ENCODE assay signal across 8 cellular contexts in genomic region chr1:23167353-23168078, GRCh38. TPM values are rescaled to one million over a fixed set of nuclear protein-coding genes. Genes with fewer than 3 reads are reported as not detected.
DNase-seq lines count a peak whose midpoint lies in the region; ATAC-seq, FAIRE-seq and TF ChIP-seq lines count a peak whose summit lies in the region.

No MANE protein-coding gene starts in this region.

- H3K4me3 ChIP-seq in gastroesophageal sphincter (peak overlapping the region; percentile 78 to 86), neutrophil (ENCODE audit: low read depth in 1 of 2, low read length in 1 of 2) (peak overlapping the region; percentile 54 to 75)

- in situ Hi-C loops in ACHN (cut with HindIII; ENCODE audit: low pct_ligation_motif_present, low pct_unique_long_range_greater_than_20kb, low sequenced_read_pairs), result no loop called here

- ATAC-seq in GM18867 (IDR thresholded peaks at IDR 0.05; ENCODE audit: unreplicated experiment), result peak; percentile 19
- peak; percentile 59 for ATAC-seq in gastroesophageal sphincter
- no peak for ATAC-seq in HG02852 (IDR thresholded peaks at IDR 0.05; ENCODE audit: unreplicated experiment)

- peak overlapping the region; percentile 88 to 97 (median 95) for H3K27ac ChIP-seq in gastroesophageal sphincter
- H3K27ac ChIP-seq in neutrophil, result no peak overlapping the region

- no peaks in the 10 kb centered on the region for H3K36me3 ChIP-seq in gastroesophageal sphincter
- H3K36me3 ChIP-seq in neutrophil, result no peaks in the 10 kb centered on the region

- WGBS in gastroesophageal sphincter (ENCODE audit: low coverage in 1 of 2), 2 donors, result 0 to 1% methylated on average over 7 to 23 of the region's 45 CpGs

- no peak for TF ChIP-seq EP300 in gastroesophageal sphincter (IDR thresholded peaks at IDR 0.05)

- TF ChIP-seq POLR2A in gastroesophageal sphincter (IDR thresholded peaks at IDR 0.05), result peak in 1 of 2 donors; percentile 13

- H3K4me1 ChIP-seq in gastroesophageal sphincter (peaks cover 0 to 71% (median 9%) of the 10 kb centered on the region in 3 donors), neutrophil (ENCODE audit: control insufficient read depth in 1 of 2, insufficient read depth in 1 of 2, low read depth in 1 of 2, low read length in 1 of 2) (peaks cover 19 to 26% of the 10 kb centered on the region in 2 experiments)

- no peaks in the 10 kb centered on the region for H3K9me3 ChIP-seq in gastroesophageal sphincter
- H3K9me3 ChIP-seq in neutrophil, result no peaks in the 10 kb centered on the region

- FAIRE-seq in RCC 7860 (lab: Jason Lieb, UNC), result no peak

- TF ChIP-seq CTCF in gastroesophageal sphincter (IDR thresholded peaks at IDR 0.05), result peak in 1 of 4 experiments; percentile 20
- TF ChIP-seq CTCF in neutrophil (IDR thresholded peaks at IDR 0.05), result no peak

- DNase-seq in ACHN, result peak; percentile 74
- peak; percentile 29 for DNase-seq in RCC 7860 (ENCODE audit: low spot score)
- DNase-seq in activated naive CD4-positive, alpha-beta T cell treated with anti-CD3 and anti-CD28 coated beads, Interleukin-2, amount 50 U/mL, for 16 hours, result peak; percentile 41
- DNase-seq in NCI-H226, result no peak

- H3K27me3 ChIP-seq in gastroesophageal sphincter, result no peaks in the 10 kb centered on the region
- H3K27me3 ChIP-seq in neutrophil, result peaks cover 18% of the 10 kb centered on the region

RNA-seq across cellular contexts. Expression of gene LUZP1, which starts 1.1 kb away (rescaled TPM):
- total RNA-seq in gastroesophageal sphincter, result 10 to 100 TPM; 22.3 to 38.4 (median 30.3) TPM

RNA-seq across cellular contexts. Expression of gene HTR1D, which starts 49.8 kb away (rescaled TPM):
- under 1 TPM in 1 of 4 donors, not detected in 3; 0.46 TPM for total RNA-seq in gastroesophageal sphincter
